In genomic region chr5:56025303-56025885, GRCh38 we compare ENCODE assay signal across 1 cellular context.
A peak's percentile ranks its signal among the peaks of the same experiment; 100 is the strongest.
TF ChIP-seq lines count a peak whose summit lies in the region.

No MANE protein-coding gene starts in this region.

TF ChIP-seq in HepG2, 621 proteins besides CTCF, POLR2A, EP300 and RAD21 (continued from another document and continues in another):
- TF ChIP-seq, protein P1, sequence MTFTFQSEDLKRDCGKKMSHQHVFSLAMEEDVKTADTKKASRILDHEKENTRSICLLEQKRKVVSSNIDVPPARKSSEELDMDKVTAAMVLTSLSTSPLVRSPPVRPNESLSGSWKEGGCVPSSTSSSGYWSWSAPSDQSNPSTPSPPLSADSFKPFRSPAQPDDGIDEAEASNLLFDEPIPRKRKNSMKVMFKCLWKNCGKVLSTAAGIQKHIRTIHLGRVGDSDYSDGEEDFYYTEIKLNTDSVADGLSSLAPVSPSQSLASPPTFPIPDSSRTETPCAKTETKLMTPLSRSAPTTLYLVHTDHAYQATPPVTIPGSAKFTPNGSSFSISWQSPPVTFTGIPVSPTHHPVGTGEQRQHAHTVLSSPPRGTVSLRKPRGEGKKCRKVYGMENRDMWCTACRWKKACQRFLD (CRISPR knock-in tag; IDR thresholded peaks at IDR 0.05; ENCODE audit: borderline replicate concordance): no peak
- TF ChIP-seq ZBED4 (CRISPR knock-in tag; IDR thresholded peaks at IDR 0.05; ENCODE audit: borderline replicate concordance) (0 out of 2 replicates have a peak, but pooled peaks have one; percentile 25), RFXAP (CRISPR knock-in tag; IDR thresholded peaks at IDR 0.05; ENCODE audit: borderline replicate concordance) (no peak), ZNF430 (CRISPR knock-in tag; IDR thresholded peaks at IDR 0.05) (no peak), MYC (CRISPR knock-in tag; IDR thresholded peaks at IDR 0.05; ENCODE audit: borderline replicate concordance) (no peak), ZNF343 (CRISPR knock-in tag; IDR thresholded peaks at IDR 0.05) (no peak), ZNF407 (CRISPR knock-in tag; IDR thresholded peaks at IDR 0.05; ENCODE audit: not compliant biosample characterization) (no peak), RXRB (CRISPR knock-in tag; IDR thresholded peaks at IDR 0.05; ENCODE audit: borderline replicate concordance) (peak; percentile 74), POLR2AphosphoS2 (IDR thresholded peaks at IDR 0.05; ENCODE audit: low read depth, low read length) (no peak), MEIS2 (CRISPR knock-in tag; IDR thresholded peaks at IDR 0.05) (peak; percentile 69), ZUFSP (CRISPR knock-in tag; IDR thresholded peaks at IDR 0.05; ENCODE audit: borderline replicate concordance) (no peak), ZNF850 (CRISPR knock-in tag; conservative IDR thresholded peaks at IDR 0.05) (no peak), MIER2 (CRISPR knock-in tag; IDR thresholded peaks at IDR 0.05) (peak; percentile 77; the same call in 1 of the 2 replicates), ZNF367 (CRISPR knock-in tag; IDR thresholded peaks at IDR 0.05; ENCODE audit: borderline replicate concordance) (no peak), PHF8 (CRISPR knock-in tag; IDR thresholded peaks at IDR 0.05) (0 out of 2 replicates have a peak, but pooled peaks have one; percentile 24), ZNF678 (CRISPR knock-in tag; IDR thresholded peaks at IDR 0.05) (no peak), ZC3H4 (CRISPR knock-in tag; IDR thresholded peaks at IDR 0.05; ENCODE audit: borderline replicate concordance) (no peak), ZSCAN5A (CRISPR knock-in tag; IDR thresholded peaks at IDR 0.05; ENCODE audit: borderline replicate concordance) (no peak), AGO1 (IDR thresholded peaks at IDR 0.05; ENCODE audit: low read depth, low read length, poor library complexity, severe bottlenecking) (no peak), SP1 (IDR thresholded peaks at IDR 0.05) (no peak), SP1 (CRISPR knock-in tag; IDR thresholded peaks at IDR 0.05) (no peak), CBFB (CRISPR knock-in tag; IDR thresholded peaks at IDR 0.05) (no peak), ARNTL (CRISPR knock-in tag; IDR thresholded peaks at IDR 0.05) (no peak), ZNF383 (CRISPR knock-in tag; IDR thresholded peaks at IDR 0.05; ENCODE audit: borderline replicate concordance) (no peak), ZNF576 (CRISPR knock-in tag; IDR thresholded peaks at IDR 0.05) (no peak), MAX (IDR thresholded peaks at IDR 0.05) (0 out of 2 replicates have a peak, but pooled peaks have one; percentile 34), KAT2B (IDR thresholded peaks at IDR 0.05; ENCODE audit: borderline replicate concordance, low read depth, low read length) (no peak), ZNF549 (CRISPR knock-in tag; IDR thresholded peaks at IDR 0.05) (no peak), MXD4 (CRISPR knock-in tag; IDR thresholded peaks at IDR 0.05) (no peak), TCF12 (IDR thresholded peaks at IDR 0.05) (no peak), TCF12 (CRISPR knock-in tag; IDR thresholded peaks at IDR 0.05) (no peak), SPEN (CRISPR knock-in tag; IDR thresholded peaks at IDR 0.05; ENCODE audit: low read depth) (no peak), ATM (IDR thresholded peaks at IDR 0.05; ENCODE audit: borderline replicate concordance) (no peak), MTERF4 (CRISPR knock-in tag; IDR thresholded peaks at IDR 0.05) (no peak)
- TF ChIP-seq, protein P2, sequence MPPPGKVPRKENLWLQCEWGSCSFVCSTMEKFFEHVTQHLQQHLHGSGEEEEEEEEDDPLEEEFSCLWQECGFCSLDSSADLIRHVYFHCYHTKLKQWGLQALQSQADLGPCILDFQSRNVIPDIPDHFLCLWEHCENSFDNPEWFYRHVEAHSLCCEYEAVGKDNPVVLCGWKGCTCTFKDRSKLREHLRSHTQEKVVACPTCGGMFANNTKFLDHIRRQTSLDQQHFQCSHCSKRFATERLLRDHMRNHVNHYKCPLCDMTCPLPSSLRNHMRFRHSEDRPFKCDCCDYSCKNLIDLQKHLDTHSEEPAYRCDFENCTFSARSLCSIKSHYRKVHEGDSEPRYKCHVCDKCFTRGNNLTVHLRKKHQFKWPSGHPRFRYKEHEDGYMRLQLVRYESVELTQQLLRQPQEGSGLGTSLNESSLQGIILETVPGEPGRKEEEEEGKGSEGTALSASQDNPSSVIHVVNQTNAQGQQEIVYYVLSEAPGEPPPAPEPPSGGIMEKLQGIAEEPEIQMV (CRISPR knock-in tag; IDR thresholded peaks at IDR 0.05; ENCODE audit: low read depth): no peak
- TF ChIP-seq, protein P3, sequence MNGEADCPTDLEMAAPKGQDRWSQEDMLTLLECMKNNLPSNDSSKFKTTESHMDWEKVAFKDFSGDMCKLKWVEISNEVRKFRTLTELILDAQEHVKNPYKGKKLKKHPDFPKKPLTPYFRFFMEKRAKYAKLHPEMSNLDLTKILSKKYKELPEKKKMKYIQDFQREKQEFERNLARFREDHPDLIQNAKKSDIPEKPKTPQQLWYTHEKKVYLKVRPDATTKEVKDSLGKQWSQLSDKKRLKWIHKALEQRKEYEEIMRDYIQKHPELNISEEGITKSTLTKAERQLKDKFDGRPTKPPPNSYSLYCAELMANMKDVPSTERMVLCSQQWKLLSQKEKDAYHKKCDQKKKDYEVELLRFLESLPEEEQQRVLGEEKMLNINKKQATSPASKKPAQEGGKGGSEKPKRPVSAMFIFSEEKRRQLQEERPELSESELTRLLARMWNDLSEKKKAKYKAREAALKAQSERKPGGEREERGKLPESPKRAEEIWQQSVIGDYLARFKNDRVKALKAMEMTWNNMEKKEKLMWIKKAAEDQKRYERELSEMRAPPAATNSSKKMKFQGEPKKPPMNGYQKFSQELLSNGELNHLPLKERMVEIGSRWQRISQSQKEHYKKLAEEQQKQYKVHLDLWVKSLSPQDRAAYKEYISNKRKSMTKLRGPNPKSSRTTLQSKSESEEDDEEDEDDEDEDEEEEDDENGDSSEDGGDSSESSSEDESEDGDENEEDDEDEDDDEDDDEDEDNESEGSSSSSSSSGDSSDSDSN (CRISPR knock-in tag; IDR thresholded peaks at IDR 0.05): no peak
- TF ChIP-seq, protein P4, sequence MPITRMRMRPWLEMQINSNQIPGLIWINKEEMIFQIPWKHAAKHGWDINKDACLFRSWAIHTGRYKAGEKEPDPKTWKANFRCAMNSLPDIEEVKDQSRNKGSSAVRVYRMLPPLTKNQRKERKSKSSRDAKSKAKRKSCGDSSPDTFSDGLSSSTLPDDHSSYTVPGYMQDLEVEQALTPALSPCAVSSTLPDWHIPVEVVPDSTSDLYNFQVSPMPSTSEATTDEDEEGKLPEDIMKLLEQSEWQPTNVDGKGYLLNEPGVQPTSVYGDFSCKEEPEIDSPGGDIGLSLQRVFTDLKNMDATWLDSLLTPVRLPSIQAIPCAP (CRISPR knock-in tag; IDR thresholded peaks at IDR 0.05; ENCODE audit: low read depth): no peak
